Comparison of ENCODE assay signal across 13 cellular contexts in the genomic region with DNA sequence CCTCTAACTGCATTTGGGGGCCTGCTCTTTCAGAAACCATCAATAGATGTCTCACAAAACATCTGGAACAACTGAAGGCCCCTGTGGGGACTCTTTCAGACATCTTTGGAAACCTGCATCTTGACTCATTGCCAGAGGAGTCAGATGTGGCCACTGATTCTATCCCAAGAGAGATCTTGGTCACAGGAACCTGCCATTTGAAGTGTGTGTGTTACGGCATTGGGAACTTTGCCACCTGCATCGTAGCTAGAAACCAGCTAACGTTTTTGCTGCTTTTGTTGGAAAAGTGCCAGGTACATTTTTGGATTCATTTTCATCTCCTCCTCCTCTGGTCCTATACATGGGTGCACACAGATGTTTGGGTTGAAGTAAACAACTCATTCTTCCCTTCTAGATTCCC.
"Had no signal": no experiment of that assay in that cellular context is flagged by ENCODE, and none has a peak within 500 bp of the region (broad histone marks: within the 10 kb centered on the region; RNA-seq: fewer than 3 reads in every experiment).

No MANE protein-coding gene starts in this region.

- H3K9me3 Mint-ChIP-seq: activated naive CD4-positive, alpha-beta T cell treated with anti-CD3 and anti-CD28 coated beads, Interleukin-2, amount 50 U/mL, for 24 hours; natural killer cell treated with Interleukin-12 subunit alpha and Interleukin-12 subunit beta and Interleukin-15 and Interleukin-18, amount 100 ng/mL, for 72 hours; T-helper 2 cell treated with Interferon-gamma antibody and Interleukin-4, amounts not matched to agents 5 μg/mL and 100 μg/mL, for 36 hours had no signal

- H3K27me3 ChIP-seq: brain microvascular endothelial cell, upper lobe of right lung had no signal

- ATAC-seq: esophagus mucosa; left colon; natural killer cell treated with Interleukin-12 subunit alpha and Interleukin-12 subunit beta and Interleukin-15 and Interleukin-18, amount 100 ng/mL, for 72 hours; right cardiac atrium; upper lobe of right lung had no signal

- H3K9me3 ChIP-seq: upper lobe of right lung had no signal

- H3K27ac Mint-ChIP-seq: activated naive CD4-positive, alpha-beta T cell treated with anti-CD3 and anti-CD28 coated beads, Interleukin-2, amount 50 U/mL, for 24 hours; natural killer cell treated with Interleukin-12 subunit alpha and Interleukin-12 subunit beta and Interleukin-15 and Interleukin-18, amount 100 ng/mL, for 72 hours; progenitor cell of endocrine pancreas; T-helper 2 cell treated with Interferon-gamma antibody and Interleukin-4, amounts not matched to agents 5 μg/mL and 100 μg/mL, for 36 hours had no signal

- H3K4me3 ChIP-seq: lung, upper lobe of right lung had no signal

- H3K4me3 Mint-ChIP-seq: activated naive CD4-positive, alpha-beta T cell treated with anti-CD3 and anti-CD28 coated beads, Interleukin-2, amount 50 U/mL, for 24 hours; natural killer cell treated with Interleukin-12 subunit alpha and Interleukin-12 subunit beta and Interleukin-15 and Interleukin-18, amount 100 ng/mL, for 72 hours; T-helper 2 cell treated with Interferon-gamma antibody and Interleukin-4, amounts not matched to agents 5 μg/mL and 100 μg/mL, for 36 hours had no signal

- H3K27me3 Mint-ChIP-seq: activated naive CD4-positive, alpha-beta T cell treated with anti-CD3 and anti-CD28 coated beads, Interleukin-2, amount 50 U/mL, for 24 hours; natural killer cell treated with Interleukin-12 subunit alpha and Interleukin-12 subunit beta and Interleukin-15 and Interleukin-18, amount 100 ng/mL, for 72 hours; progenitor cell of endocrine pancreas had no signal

- H3K27ac ChIP-seq: brain microvascular endothelial cell, upper lobe of right lung had no signal

- DNase-seq: activated CD4-positive, alpha-beta T cell treated with anti-CD3 and anti-CD28 coated beads, Interleukin-2, amount 50 U/mL, for 4 hours; brain microvascular endothelial cell; left colon; occipital lobe; right cardiac atrium; small intestine; upper lobe of right lung had no signal
